13 cellular contexts compared by ENCODE assay signal in the genomic region with DNA sequence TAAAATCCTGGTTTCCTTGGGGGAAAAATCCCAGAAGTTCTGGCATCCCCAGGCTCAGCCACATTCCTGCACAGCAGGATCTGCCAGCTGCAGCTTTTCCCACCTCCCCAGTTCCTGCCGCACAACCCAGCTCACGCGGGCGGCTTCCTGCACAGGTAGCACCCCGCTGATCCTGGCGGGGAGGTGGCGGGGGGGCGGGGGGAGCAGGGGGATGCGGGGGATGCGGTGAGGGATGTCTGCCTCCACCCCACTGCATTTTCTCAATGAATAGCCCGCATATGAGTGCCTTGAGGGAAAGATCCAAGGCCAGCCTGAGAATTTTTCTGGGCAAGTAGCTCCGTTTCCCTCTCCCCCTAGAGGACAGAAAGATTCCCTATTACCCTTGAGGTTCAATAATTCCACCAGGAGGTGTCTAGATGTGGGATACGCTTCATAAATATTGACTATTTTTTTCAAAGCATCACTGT. TPM values are rescaled to one million over a fixed set of nuclear protein-coding genes. Genes with fewer than 3 reads are reported as not detected.
A peak's percentile ranks its signal among the peaks of the same experiment; 100 is the strongest.
DNase-seq lines count a peak whose midpoint lies in the region; ATAC-seq and TF ChIP-seq lines count a peak whose summit lies in the region.
"Had no signal": no experiment of that assay in that cellular context is flagged by ENCODE, and none has a peak within 500 bp of the region (broad histone marks: within the 10 kb centered on the region; RNA-seq: fewer than 3 reads in every experiment).

No MANE protein-coding gene starts in this region.

- TF ChIP-seq CTCF in endodermal cell (conservative IDR thresholded peaks at IDR 0.05) (peak; percentile 62), neural cell (IDR thresholded peaks at IDR 0.05; ENCODE audit: poor library complexity, severe bottlenecking) (peak; percentile 34), tibial nerve (IDR thresholded peaks at IDR 0.05) (peak in 1 of 5 experiments; percentile 8)

- H3K27ac ChIP-seq in ACC112 (ENCODE audit: low read depth, low read length) (peak overlapping the region; percentile 96), endodermal cell (ENCODE audit: low read depth, low read length) (peak overlapping the region; percentile 95), neural cell (ENCODE audit: low read length) (no peak overlapping the region), tibial nerve (peak overlapping the region in 2 of 4 donors; percentile 33 to 72)

- H3K36me3 ChIP-seq in ACC112 (ENCODE audit: insufficient read depth, low read length): peaks cover 25% of the 10 kb centered on the region; the same call in 1 of the 2 replicates
- peaks cover 68% of the 10 kb centered on the region for H3K36me3 ChIP-seq in endodermal cell (ENCODE audit: control insufficient read depth, insufficient read depth, low read length)
- H3K36me3 ChIP-seq in neural cell (ENCODE audit: insufficient read depth, low read length): no peaks in the 10 kb centered on the region
- H3K36me3 ChIP-seq in tibial nerve: peaks cover 0 to 66% (median 0%) of the 10 kb centered on the region in 3 donors

- H3K4me1 ChIP-seq in ACC112 (ENCODE audit: control insufficient read depth, insufficient read depth, low read length, unreplicated experiment) (peaks cover 60% of the 10 kb centered on the region), endodermal cell (ENCODE audit: control insufficient read depth, insufficient read depth, low read length) (peaks cover 16% of the 10 kb centered on the region), tibial nerve (peaks cover 0 to 10% (median 2%) of the 10 kb centered on the region in 4 donors)

- TF ChIP-seq EP300 in neural cell (conservative IDR thresholded peaks at IDR 0.05; ENCODE audit: poor library complexity, severe bottlenecking) (no peak), tibial nerve (IDR thresholded peaks at IDR 0.05) (no peak)

- H3K79me2 ChIP-seq in ACC112 (ENCODE audit: control insufficient read depth, insufficient read depth, low read length, unreplicated experiment) (no peaks in the 10 kb centered on the region), neural cell (replicated peaks; ENCODE audit: insufficient read depth, low read length) (no peaks in the 10 kb centered on the region)

- H3K4me1 Mint-ChIP-seq in endodermal cell: peaks cover 17% of the 10 kb centered on the region
- no peaks in the 10 kb centered on the region for H3K4me1 Mint-ChIP-seq in activated CD4-positive, alpha-beta memory T cell treated with anti-CD3 and anti-CD28 coated beads, Interleukin-2, amount 10 ng/mL, durations not matched to agents 7 days and 5 days

- ATAC-seq in HG03432 (IDR thresholded peaks at IDR 0.05; ENCODE audit: unreplicated experiment) (no peak), GM19467 (IDR thresholded peaks at IDR 0.05; ENCODE audit: unreplicated experiment) (no peak)

- H2AFZ ChIP-seq in ACC112 (ENCODE audit: low read length, unreplicated experiment) (no peak overlapping the region), neural cell (ENCODE audit: low read depth, low read length) (no peak overlapping the region)

- peak; percentile 75 for DNase-seq in HT1080 (ENCODE audit: low read depth)
- peak; percentile 95 for DNase-seq in endodermal cell
- DNase-seq in tibial nerve (ENCODE audit: low spot score in 2 of 2): no peak
- no peak for DNase-seq in activated CD4-positive, alpha-beta memory T cell treated with anti-CD3 and anti-CD28 coated beads, Interleukin-2, amount 10 ng/mL, durations not matched to agents 7 days and 5 days
- DNase-seq: activated naive CD4-positive, alpha-beta T cell treated with anti-CD3 and anti-CD28 coated beads for 36 hours; CD4-positive, CD25-positive, alpha-beta regulatory T cell; MM.1S had no signal

- no peaks in the 10 kb centered on the region for H4K20me1 ChIP-seq in neural cell (ENCODE audit: insufficient read depth)

- peak overlapping the region; percentile 13 for H3K4me3 Mint-ChIP-seq in endodermal cell
- H3K4me3 Mint-ChIP-seq in activated CD4-positive, alpha-beta memory T cell treated with anti-CD3 and anti-CD28 coated beads, Interleukin-2, amount 10 ng/mL, durations not matched to agents 7 days and 5 days: no peak overlapping the region
- H3K4me3 Mint-ChIP-seq: activated naive CD4-positive, alpha-beta T cell treated with anti-CD3 and anti-CD28 coated beads for 36 hours; CD4-positive, CD25-positive, alpha-beta regulatory T cell had no signal

- no peaks in the 10 kb centered on the region for H3K27me3 ChIP-seq in ACC112 (ENCODE audit: insufficient read depth, low read length)
- no peaks in the 10 kb centered on the region for H3K27me3 ChIP-seq in endodermal cell (ENCODE audit: control insufficient read depth, insufficient read depth, low read length, poor library complexity, severe bottlenecking)
- no peaks in the 10 kb centered on the region for H3K27me3 ChIP-seq in neural cell (ENCODE audit: insufficient read depth, low read depth, low read length)
- H3K27me3 ChIP-seq in tibial nerve: no peaks in the 10 kb centered on the region

- H3K9me3 ChIP-seq in endodermal cell (ENCODE audit: control insufficient read depth, low read length) (no peaks in the 10 kb centered on the region), neural cell (ENCODE audit: low read length) (no peaks in the 10 kb centered on the region), tibial nerve (no peaks in the 10 kb centered on the region)

- H3K4me2 ChIP-seq in neural cell (ENCODE audit: low read length): no peak overlapping the region

- no peaks in the 10 kb centered on the region for H3K9me2 ChIP-seq in neural cell (ENCODE audit: insufficient read depth, low read length)

- POLR2A ChIA-PET in activated CD4-positive, alpha-beta memory T cell treated with anti-CD3 and anti-CD28 coated beads, Interleukin-2, amount 10 ng/mL, durations not matched to agents 7 days and 5 days (lab: Charles Lee): no interaction called here

- 9 to 11% methylated on average over 1 to 13 of the region's 13 CpGs for WGBS in endodermal cell (ENCODE audit: insufficient coverage in 1 of 2, insufficient read length in 1 of 2), 2 experiments
- WGBS in tibial nerve, 2 donors: 41 to 47% methylated on average over 8 to 13 of the region's 13 CpGs

- H3K9me3 Mint-ChIP-seq in endodermal cell: peaks cover 22% of the 10 kb centered on the region
- no peaks in the 10 kb centered on the region for H3K9me3 Mint-ChIP-seq in activated CD4-positive, alpha-beta memory T cell treated with anti-CD3 and anti-CD28 coated beads, Interleukin-2, amount 10 ng/mL, durations not matched to agents 7 days and 5 days
- H3K9me3 Mint-ChIP-seq: activated naive CD4-positive, alpha-beta T cell treated with anti-CD3 and anti-CD28 coated beads for 36 hours; CD4-positive, CD25-positive, alpha-beta regulatory T cell had no signal

- no peaks in the 10 kb centered on the region for H3K27me3 Mint-ChIP-seq in endodermal cell (ENCODE audit: insufficient read depth)
- H3K27me3 Mint-ChIP-seq in activated CD4-positive, alpha-beta memory T cell treated with anti-CD3 and anti-CD28 coated beads, Interleukin-2, amount 10 ng/mL, durations not matched to agents 7 days and 5 days: peaks cover 16% of the 10 kb centered on the region

- no peak for TF ChIP-seq POLR2A in tibial nerve (IDR thresholded peaks at IDR 0.05)

- CTCF ChIA-PET in activated CD4-positive, alpha-beta memory T cell treated with anti-CD3 and anti-CD28 coated beads, Interleukin-2, amount 10 ng/mL, durations not matched to agents 7 days and 5 days (lab: Charles Lee): no interaction called here

- H3K36me3 Mint-ChIP-seq in endodermal cell (ENCODE audit: low read depth): peaks cover 59% of the 10 kb centered on the region
- no peaks in the 10 kb centered on the region for H3K36me3 Mint-ChIP-seq in activated CD4-positive, alpha-beta memory T cell treated with anti-CD3 and anti-CD28 coated beads, Interleukin-2, amount 10 ng/mL, durations not matched to agents 7 days and 5 days (ENCODE audit: low read depth)
- H3K36me3 Mint-ChIP-seq: CD4-positive, CD25-positive, alpha-beta regulatory T cell had no signal

- no peaks in the 10 kb centered on the region for H3F3A ChIP-seq in neural cell (ENCODE audit: insufficient read depth, low read length, poor library complexity, severe bottlenecking)

- no peak for TF ChIP-seq RAD21 in neural cell (conservative IDR thresholded peaks at IDR 0.05)

- H3K27ac Mint-ChIP-seq in endodermal cell: peak overlapping the region; percentile 97
- no peak overlapping the region for H3K27ac Mint-ChIP-seq in activated CD4-positive, alpha-beta memory T cell treated with anti-CD3 and anti-CD28 coated beads, Interleukin-2, amount 10 ng/mL, durations not matched to agents 7 days and 5 days
- H3K27ac Mint-ChIP-seq: activated naive CD4-positive, alpha-beta T cell treated with anti-CD3 and anti-CD28 coated beads for 36 hours; CD4-positive, CD25-positive, alpha-beta regulatory T cell had no signal

- peak overlapping the region; percentile 46; the same call in 1 of the 2 replicates for H3K4me3 ChIP-seq in ACC112 (ENCODE audit: low read depth, low read length)
- peak overlapping the region; percentile 64 for H3K4me3 ChIP-seq in endodermal cell (ENCODE audit: low read length)
- no peak overlapping the region for H3K4me3 ChIP-seq in neural cell (ENCODE audit: low read length)
- H3K4me3 ChIP-seq in tibial nerve: no peak overlapping the region
- H3K4me3 ChIP-seq: lung, skin epidermis had no signal

- H3K9ac ChIP-seq in endodermal cell (ENCODE audit: extremely low read depth, low read length, poor library complexity, severe bottlenecking) (peak overlapping the region; percentile 94), neural cell (ENCODE audit: low read length) (no peak overlapping the region)

TF ChIP-seq in neural cell, 6 proteins besides CTCF, POLR2A, EP300 and RAD21 (continues in another document):
- TF ChIP-seq MXI1 (conservative IDR thresholded peaks at IDR 0.05; ENCODE audit: poor library complexity, severe bottlenecking): no peak

RNA-seq across cellular contexts. Expression of gene GFPT2, which starts 21.1 kb away (rescaled TPM):
- 105 and 112 TPM in 2 replicates for total RNA-seq in HT1080 (2014; rRNA removed; shearing (Covaris generic))
- 116 and 129 TPM in 2 replicates for polyA plus RNA-seq in HT1080 (2015; cell fraction: cytosol; rRNA removed)
- 246 and 275 TPM in 2 replicates for polyA plus RNA-seq in HT1080 (2015; cell fraction: nucleus; rRNA removed)
- 10 to 100 TPM; 19.5 to 37.3 TPM for total RNA-seq in endodermal cell
- polyA plus RNA-seq in endodermal cell (2013, experiment 1 of 2): 26.7 TPM
- polyA plus RNA-seq in endodermal cell (2013, experiment 2 of 2): 23.6 TPM
- polyA plus RNA-seq in neural cell: 7.4 and 9.2 TPM in 2 replicates
- polyA minus RNA-seq in neural cell: 8.5 and 11.5 TPM in 2 replicates
- 10 to 100 TPM; 36.1 to 64.5 (median 49.2) TPM for total RNA-seq in tibial nerve
- total RNA-seq in activated CD4-positive, alpha-beta memory T cell treated with anti-CD3 and anti-CD28 coated beads, Interleukin-2, amount 10 ng/mL, durations not matched to agents 7 days and 5 days: not detected
- total RNA-seq: CD4-positive, CD25-positive, alpha-beta regulatory T cell had no signal

RNA-seq across cellular contexts. Expression of gene MAPK9, which starts 40.2 kb away (rescaled TPM):
- 23.4 and 26.6 TPM in 2 replicates for total RNA-seq in HT1080 (2014; rRNA removed; shearing (Covaris generic))
- polyA plus RNA-seq in HT1080 (2015; cell fraction: cytosol; rRNA removed): 36.5 and 37.5 TPM in 2 replicates
- 22.4 and 26.5 TPM in 2 replicates for polyA plus RNA-seq in HT1080 (2015; cell fraction: nucleus; rRNA removed)
- 10 to 100 TPM; 45.6 to 51.8 TPM for total RNA-seq in endodermal cell
- 27.7 TPM for polyA plus RNA-seq in endodermal cell (2013, experiment 1 of 2)
- 26.4 TPM for polyA plus RNA-seq in endodermal cell (2013, experiment 2 of 2)
- 64.9 and 73.9 TPM in 2 replicates for polyA plus RNA-seq in neural cell
- 105 and 109 TPM in 2 replicates for polyA minus RNA-seq in neural cell
- 10 to 100 TPM; 21.2 to 31.2 (median 27.5) TPM for total RNA-seq in tibial nerve
- 10 to 100 TPM; 42.5 to 44.4 TPM for total RNA-seq in activated CD4-positive, alpha-beta memory T cell treated with anti-CD3 and anti-CD28 coated beads, Interleukin-2, amount 10 ng/mL, durations not matched to agents 7 days and 5 days

Comparison
In these comparisons a context has a peak if more than half of its experiments do, and no peak if none do; other contexts are left out.
1. H3K4me3 ChIP-seq: peak in ACC112 (single experiment) and endodermal cell (single experiment); none in neural cell (single experiment) and tibial nerve (0 of 4).
2. DNase-seq: peak in HT1080 (single experiment) and endodermal cell (single experiment); none in tibial nerve (0 of 2) and activated CD4-positive, alpha-beta memory T cell treated with anti-CD3 and anti-CD28 coated beads, Interleukin-2, amount 10 ng/mL, durations not matched to agents 7 days and 5 days (single experiment).
3. RNA of gene GFPT2, which starts 21.1 kb away (total RNA-seq): 105 to 112 TPM in HT1080, 36.1 to 64.5 TPM in tibial nerve and 19.5 to 37.3 TPM in endodermal cell; not detected in activated CD4-positive, alpha-beta memory T cell treated with anti-CD3 and anti-CD28 coated beads, Interleukin-2, amount 10 ng/mL, durations not matched to agents 7 days and 5 days; every median in the first group is over 10 times any median in the second.